In genomic region chr19:5967994-5968430, GRCh38 we compare ENCODE assay signal across 1 cellular context.
A peak's percentile ranks its signal among the peaks of the same experiment; 100 is the strongest.
TF ChIP-seq lines count a peak whose summit lies in the region.

No MANE protein-coding gene starts in this region.

TF ChIP-seq in HepG2, 621 proteins besides CTCF, POLR2A, EP300 and RAD21 (continued from another document and continues in another):
- TF ChIP-seq TFDP1 (CRISPR knock-in tag; IDR thresholded peaks at IDR 0.05; ENCODE audit: borderline replicate concordance) (peak; percentile 23; the same call in 1 of the 2 replicates), PHF5A (CRISPR knock-in tag; IDR thresholded peaks at IDR 0.05; ENCODE audit: low read depth, unreplicated experiment) (no peak), PBX2 (CRISPR knock-in tag; IDR thresholded peaks at IDR 0.05) (no peak), ELK4 (CRISPR knock-in tag; IDR thresholded peaks at IDR 0.05; ENCODE audit: borderline replicate concordance) (no peak), CENPBD1 (CRISPR knock-in tag; IDR thresholded peaks at IDR 0.05; ENCODE audit: borderline replicate concordance, low read depth) (no peak), MNT (IDR thresholded peaks at IDR 0.05) (no peak), ZNF407 (CRISPR knock-in tag; IDR thresholded peaks at IDR 0.05; ENCODE audit: not compliant biosample characterization) (no peak), MLXIP (CRISPR knock-in tag; IDR thresholded peaks at IDR 0.05; ENCODE audit: borderline replicate concordance) (no peak), ZFP37 (CRISPR knock-in tag; IDR thresholded peaks at IDR 0.05; ENCODE audit: borderline replicate concordance) (0 out of 2 replicates have a peak, but pooled peaks have one; percentile 22), KDM4B (CRISPR knock-in tag; IDR thresholded peaks at IDR 0.05) (no peak), PTBP1 (IDR thresholded peaks at IDR 0.05; ENCODE audit: low read depth, low read length, poor library complexity, severe bottlenecking) (no peak), ZNF335 (CRISPR knock-in tag; IDR thresholded peaks at IDR 0.05) (no peak), HOXA9 (CRISPR knock-in tag; IDR thresholded peaks at IDR 0.05; ENCODE audit: borderline replicate concordance) (no peak), DNMT3B (CRISPR knock-in tag; conservative IDR thresholded peaks at IDR 0.05) (no peak), TEAD3 (CRISPR knock-in tag; optimal IDR thresholded peaks at IDR 0.05; ENCODE audit: borderline replicate concordance) (no peak), ELF3 (CRISPR knock-in tag; IDR thresholded peaks at IDR 0.05) (peak; percentile 86), MATR3 (CRISPR knock-in tag; IDR thresholded peaks at IDR 0.05) (no peak), NR0B2 (CRISPR knock-in tag; IDR thresholded peaks at IDR 0.05) (no peak), ZNF780A (CRISPR knock-in tag; IDR thresholded peaks at IDR 0.05) (no peak), GABPB1 (CRISPR knock-in tag; IDR thresholded peaks at IDR 0.05) (no peak; the same call in 1 of the 2 replicates), TBP (CRISPR knock-in tag; IDR thresholded peaks at IDR 0.05) (no peak), SMC3 (IDR thresholded peaks at IDR 0.05; ENCODE audit: low read length) (peak; percentile 69; the same call in 1 of the 2 replicates), HNF1B (CRISPR knock-in tag; IDR thresholded peaks at IDR 0.05) (no peak), HOXD1 (CRISPR knock-in tag; IDR thresholded peaks at IDR 0.05) (no peak), ZBTB3 (CRISPR knock-in tag; IDR thresholded peaks at IDR 0.05; ENCODE audit: borderline replicate concordance, low read depth) (no peak), ZNF720 (CRISPR knock-in tag; IDR thresholded peaks at IDR 0.05) (no peak), ATF3 (CRISPR knock-in tag; IDR thresholded peaks at IDR 0.05) (no peak), ZNF235 (CRISPR knock-in tag; IDR thresholded peaks at IDR 0.05; ENCODE audit: borderline replicate concordance) (no peak), XRCC5 (optimal IDR thresholded peaks at IDR 0.05; ENCODE audit: low read length) (peak; percentile 30), MTA1 (CRISPR knock-in tag; IDR thresholded peaks at IDR 0.05; ENCODE audit: borderline replicate concordance) (no peak), TRIM22 (IDR thresholded peaks at IDR 0.05) (no peak), ZNF263 (CRISPR knock-in tag; IDR thresholded peaks at IDR 0.05) (0 out of 2 replicates have a peak, but pooled peaks have one; percentile 32), DNMT1 (CRISPR knock-in tag; IDR thresholded peaks at IDR 0.05) (no peak), DRAP1 (CRISPR knock-in tag; IDR thresholded peaks at IDR 0.05) (0 out of 2 replicates have a peak, but pooled peaks have one; percentile 10), BRCA1 (CRISPR knock-in tag; IDR thresholded peaks at IDR 0.05) (no peak), NFE2L2 (IDR thresholded peaks at IDR 0.05; ENCODE audit: low read length) (no peak), NKX3-1 (CRISPR knock-in tag; IDR thresholded peaks at IDR 0.05) (no peak), ZNF232 (CRISPR knock-in tag; IDR thresholded peaks at IDR 0.05; ENCODE audit: borderline replicate concordance) (0 out of 2 replicates have a peak, but pooled peaks have one; percentile 38), PRPF4 (IDR thresholded peaks at IDR 0.05; ENCODE audit: low read depth, low read length, poor library complexity, severe bottlenecking) (no peak), KDM5B (CRISPR knock-in tag; IDR thresholded peaks at IDR 0.05; ENCODE audit: borderline replicate concordance) (no peak)
